Comparison of ENCODE assay signal across 8 cellular contexts in genomic region chr2:164538250-164538866, GRCh38.
DNase-seq lines count a peak whose midpoint lies in the region; ATAC-seq and TF ChIP-seq lines count a peak whose summit lies in the region.

No MANE protein-coding gene starts in this region.

- H3K9me3 ChIP-seq in Caco-2 (no peaks in the 10 kb centered on the region), psoas muscle (no peaks in the 10 kb centered on the region)

- H3K4me3 ChIP-seq in Caco-2 (ENCODE audit: low read depth, low read length) = no peak overlapping the region
- no peak overlapping the region for H3K4me3 ChIP-seq in fibroblast of pulmonary artery (replicated peaks; ENCODE audit: low read depth, low read length)
- no peak overlapping the region for H3K4me3 ChIP-seq in psoas muscle

- TF ChIP-seq RAD21 in Ishikawa (IDR thresholded peaks at IDR 0.05; ENCODE audit: low read depth) = peak; percentile 73

- H3K36me3 ChIP-seq in Caco-2 (ENCODE audit: control insufficient read depth, insufficient read depth, low read length) = no peaks in the 10 kb centered on the region
- H3K36me3 ChIP-seq in psoas muscle (ENCODE audit: insufficient read depth in 1 of 2, low read depth in 1 of 2) = no peaks in the 10 kb centered on the region

- H3K4me1 Mint-ChIP-seq in Caco-2 (ENCODE audit: low read depth, unreplicated experiment) = no peaks in the 10 kb centered on the region

- CTCF ChIA-PET in Caco-2 (lab: Charles Lee) = interaction anchor here (0.6 to 1.2 kb wide), 8 partner anchors 24 to 666 kb away, joined by 3 to 9 read pairs (median 4); partner anchors contain the start of gene SCN3A
- CTCF ChIA-PET in RWPE1 (lab: Yijun Ruan, JAX) = interaction anchor here (0.5 to 1.4 kb wide), 20 partner anchors 13 to 1750 kb away, joined by 3 to 5 read pairs (median 3); no protein-coding TSS in a partner anchor

- no peak for TF ChIP-seq EP300 in Ishikawa (IDR thresholded peaks at IDR 0.05; ENCODE audit: borderline replicate concordance)

- no peaks in the 10 kb centered on the region for H3K27me3 ChIP-seq in Caco-2 (replicated peaks; ENCODE audit: control insufficient read depth, insufficient read depth, low read length)
- no peaks in the 10 kb centered on the region for H3K27me3 ChIP-seq in psoas muscle (ENCODE audit: insufficient read depth in 3 of 3, low read length in 2 of 3)

- intact Hi-C loops in Caco-2 (cut with micrococcal nuclease; ENCODE audit: unreplicated experiment) = loop anchor here (1.0 kb wide), 4 partner anchors 34 to 1347 kb away; no protein-coding TSS in a partner anchor
- intact Hi-C loops in psoas muscle (cut with DNase I) = no loop called here

- no peaks in the 10 kb centered on the region for H3K36me3 Mint-ChIP-seq in Caco-2 (ENCODE audit: insufficient read depth, unreplicated experiment)

- peak; percentile 70 to 84 for TF ChIP-seq CTCF in Caco-2 (IDR thresholded peaks at IDR 0.05; ENCODE audit: insufficient read depth in 1 of 2, low read depth in 1 of 2, low read length in 1 of 2, severe bottlenecking in 1 of 2, unreplicated experiment in 1 of 2)
- peak; percentile 69 for TF ChIP-seq CTCF in RWPE1 (conservative IDR thresholded peaks at IDR 0.05; ENCODE audit: low read depth)
- peak; percentile 86 for TF ChIP-seq CTCF in fibroblast of pulmonary artery (IDR thresholded peaks at IDR 0.05; ENCODE audit: low read length, missing control alignments)
- peak; percentile 56 for TF ChIP-seq CTCF in psoas muscle (IDR thresholded peaks at IDR 0.05)

- no peak overlapping the region for H3K27ac Mint-ChIP-seq in Caco-2 (ENCODE audit: unreplicated experiment)

- H3K27me3 Mint-ChIP-seq in Caco-2 (ENCODE audit: insufficient read depth, unreplicated experiment) = no peaks in the 10 kb centered on the region

- BruUV-seq in Caco-2 (replicated peaks; lab: Mats Ljungman, UMichigan) = no TSS peak

- H3K4me3 Mint-ChIP-seq in Caco-2 (ENCODE audit: unreplicated experiment) = no peak overlapping the region

- DNase-seq in Caco-2 (peak in 1 of 2 experiments; percentile 42), RWPE1 (ENCODE audit: low spot score) (peak; percentile 63), fibroblast of pulmonary artery (ENCODE audit: low read depth) (peak; percentile 59), psoas muscle (no peak), activated T-cell treated with anti-CD3 and anti-CD28 coated beads for 4 hours (no peak), GOT3 (lab: John Stamatoyannopoulos, UW) (no peak)

- POLR2A ChIA-PET in Caco-2 (lab: Charles Lee) = no interaction called here
- POLR2A ChIA-PET in RWPE1 (lab: Yijun Ruan, JAX; ENCODE audit: low non-redundant PET) = no interaction called here

- H3K9me3 Mint-ChIP-seq in Caco-2 (ENCODE audit: unreplicated experiment) = no peaks in the 10 kb centered on the region

- 90 to 94% (median 94%) methylated on average over 2 of the region's 2 CpGs for WGBS in psoas muscle, 3 donors

- ATAC-seq in GM21515 (IDR thresholded peaks at IDR 0.05; ENCODE audit: unreplicated experiment) (peak; percentile 75), psoas muscle (peak in 2 of 4 donors; percentile 67 to 71)

- H3K4me1 ChIP-seq in Caco-2 = no peaks in the 10 kb centered on the region
- no peaks in the 10 kb centered on the region for H3K4me1 ChIP-seq in psoas muscle

- no peak overlapping the region for H3K27ac ChIP-seq in RWPE1
- no peak overlapping the region for H3K27ac ChIP-seq in psoas muscle

TF ChIP-seq in Ishikawa, 13 proteins besides CTCF, POLR2A, EP300 and RAD21:
- TF ChIP-seq ZBTB7A (IDR thresholded peaks at IDR 0.05; ENCODE audit: low read depth) (no peak), REST (IDR thresholded peaks at IDR 0.05; ENCODE audit: low read depth) (no peak), TCF12 (IDR thresholded peaks at IDR 0.05; ENCODE audit: low read depth) (no peak), CEBPB (IDR thresholded peaks at IDR 0.05) (no peak), TAF1 (IDR thresholded peaks at IDR 0.05; ENCODE audit: low read depth) (no peak), NFIC (IDR thresholded peaks at IDR 0.05) (no peak), CREB1 (IDR thresholded peaks at IDR 0.05; ENCODE audit: low read depth) (no peak), YY1 (IDR thresholded peaks at IDR 0.05; ENCODE audit: low read depth) (no peak), MAX (IDR thresholded peaks at IDR 0.05) (no peak), FOXM1 (IDR thresholded peaks at IDR 0.05; ENCODE audit: borderline replicate concordance, low read depth) (no peak), EGR1 (IDR thresholded peaks at IDR 0.05) (no peak), TEAD4 (IDR thresholded peaks at IDR 0.05) (no peak)
- TF ChIP-seq, protein P1, sequence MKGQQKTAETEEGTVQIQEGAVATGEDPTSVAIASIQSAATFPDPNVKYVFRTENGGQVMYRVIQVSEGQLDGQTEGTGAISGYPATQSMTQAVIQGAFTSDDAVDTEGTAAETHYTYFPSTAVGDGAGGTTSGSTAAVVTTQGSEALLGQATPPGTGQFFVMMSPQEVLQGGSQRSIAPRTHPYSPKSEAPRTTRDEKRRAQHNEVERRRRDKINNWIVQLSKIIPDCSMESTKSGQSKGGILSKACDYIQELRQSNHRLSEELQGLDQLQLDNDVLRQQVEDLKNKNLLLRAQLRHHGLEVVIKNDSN (IDR thresholded peaks at IDR 0.05) = no peak

Comparison
In these comparisons a context has a peak if more than half of its experiments do, and no peak if none do; other contexts are left out.
1. DNase-seq: peak in RWPE1 (single experiment) and fibroblast of pulmonary artery (single experiment); none in psoas muscle (0 of 2), activated T-cell treated with anti-CD3 and anti-CD28 coated beads for 4 hours (single experiment) and GOT3 (single experiment).
2. Peak in every context shown above with its lines, with median percentiles within 50 percentile points of each other: CTCF ChIP-seq.